ENCODE assay signal across 14 cellular contexts in the genomic region with DNA sequence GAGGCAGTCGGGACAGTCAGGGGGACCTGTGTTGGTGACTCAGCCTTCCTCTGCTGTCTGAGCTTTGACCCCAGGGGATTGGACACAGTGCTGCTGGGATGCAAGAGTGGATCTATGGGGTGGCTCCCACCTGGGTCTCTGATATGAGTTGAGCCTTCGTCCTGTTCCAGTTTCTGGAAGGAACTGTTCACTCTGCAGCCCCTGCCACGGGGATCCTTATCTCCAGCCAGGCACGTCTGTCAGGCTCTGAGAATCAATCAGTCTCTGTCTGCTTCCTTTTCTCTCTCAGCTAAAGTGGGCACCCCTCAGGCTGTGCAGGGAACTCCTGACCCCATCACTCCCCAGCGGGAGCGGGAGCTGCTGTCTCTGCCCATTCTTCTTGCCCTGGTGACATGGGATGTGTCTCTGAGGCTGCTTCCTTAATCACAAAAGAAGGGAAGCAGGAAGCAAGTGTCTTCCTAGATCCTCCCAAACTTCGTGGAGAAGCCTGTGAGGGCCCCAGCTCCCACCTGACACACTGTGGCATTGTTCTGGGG. TPM values are rescaled to one million over a fixed set of nuclear protein-coding genes. Genes with fewer than 3 reads are reported as not detected.
DNase-seq lines count a peak whose midpoint lies in the region; ATAC-seq and TF ChIP-seq lines count a peak whose summit lies in the region.
"Had no signal": no experiment of that assay in that cellular context is flagged by ENCODE, and none has a peak within 500 bp of the region (broad histone marks: within the 10 kb centered on the region; RNA-seq: fewer than 3 reads in every experiment).

No MANE protein-coding gene starts in this region.

- H3K4me3 ChIP-seq in MG63, result no peak overlapping the region
- no peak overlapping the region for H3K4me3 ChIP-seq in esophagus (ENCODE audit: low read depth in 1 of 2, low read length in 2 of 2)
- H3K4me3 ChIP-seq in thymus (ENCODE audit: low read length), result no peak overlapping the region

- H3K4me1 Mint-ChIP-seq in mesothelial cell of epicardium, result peaks cover 86% of the 10 kb centered on the region
- H3K4me1 Mint-ChIP-seq: activated naive CD4-positive, alpha-beta T cell treated with anti-CD3 and anti-CD28 coated beads, Interleukin-2, amount 50 U/mL, for 24 hours; naive thymus-derived CD8-positive, alpha-beta T cell had no signal

- no peaks in the 10 kb centered on the region for H3K27me3 Mint-ChIP-seq in mesothelial cell of epicardium (ENCODE audit: low read depth)
- H3K27me3 Mint-ChIP-seq: activated CD4-positive, alpha-beta memory T cell treated with anti-CD3 and anti-CD28 coated beads for 36 hours; activated naive CD4-positive, alpha-beta T cell treated with anti-CD3 and anti-CD28 coated beads, Interleukin-2, amount 50 U/mL, for 24 hours had no signal

- peaks cover 0 to 6% of the 10 kb centered on the region in 2 donors for H3K4me1 ChIP-seq in esophagus (ENCODE audit: control insufficient read depth in 2 of 2, insufficient read depth in 2 of 2, low read length in 1 of 2)
- H3K4me1 ChIP-seq in thymus (ENCODE audit: control insufficient read depth, insufficient read depth, low read length), result no peaks in the 10 kb centered on the region

- no peaks in the 10 kb centered on the region for H3K9me3 Mint-ChIP-seq in mesothelial cell of epicardium

- DNase-seq in MG63, result peak; percentile 3
- peak in 1 of 2 experiments; percentile 45 for DNase-seq in mesothelial cell of epicardium (ENCODE audit: low spot score in 2 of 2, unreplicated experiment in 2 of 2)
- no peak for DNase-seq in NCI-H526 (lab: John Stamatoyannopoulos, UW)
- DNase-seq: activated CD4-positive, alpha-beta memory T cell treated with anti-CD3 and anti-CD28 coated beads for 36 hours; Calu3; effector CD8-positive, alpha-beta T cell; naive thymus-derived CD8-positive, alpha-beta T cell; substantia nigra had no signal

- H3K27me3 ChIP-seq in MG63 (no peaks in the 10 kb centered on the region), esophagus (ENCODE audit: control insufficient read depth in 1 of 2, insufficient read depth in 2 of 2, low read length in 2 of 2) (no peaks in the 10 kb centered on the region), thymus (ENCODE audit: control insufficient read depth, insufficient read depth) (no peaks in the 10 kb centered on the region)

- peak overlapping the region; percentile 95 for H3K27ac Mint-ChIP-seq in mesothelial cell of epicardium
- H3K27ac Mint-ChIP-seq: activated CD4-positive, alpha-beta memory T cell treated with anti-CD3 and anti-CD28 coated beads for 36 hours; activated naive CD4-positive, alpha-beta T cell treated with anti-CD3 and anti-CD28 coated beads, Interleukin-2, amount 50 U/mL, for 24 hours; naive thymus-derived CD8-positive, alpha-beta T cell had no signal

- peak overlapping the region; percentile 20 for H3K4me3 Mint-ChIP-seq in mesothelial cell of epicardium
- H3K4me3 Mint-ChIP-seq: activated CD4-positive, alpha-beta memory T cell treated with anti-CD3 and anti-CD28 coated beads for 36 hours; activated naive CD4-positive, alpha-beta T cell treated with anti-CD3 and anti-CD28 coated beads, Interleukin-2, amount 50 U/mL, for 24 hours; naive thymus-derived CD8-positive, alpha-beta T cell had no signal

- H3K9me3 ChIP-seq in MG63 (no peaks in the 10 kb centered on the region), esophagus (ENCODE audit: control insufficient read depth in 2 of 2, insufficient read depth in 1 of 2, low read depth in 1 of 2, low read length in 1 of 2) (no peaks in the 10 kb centered on the region), thymus (ENCODE audit: control insufficient read depth) (no peaks in the 10 kb centered on the region)

- no peaks in the 10 kb centered on the region for H3K36me3 ChIP-seq in MG63
- H3K36me3 ChIP-seq in esophagus (ENCODE audit: control insufficient read depth in 2 of 2, insufficient read depth in 2 of 2, low read length in 1 of 2), result no peaks in the 10 kb centered on the region
- H3K36me3 ChIP-seq in thymus (ENCODE audit: control insufficient read depth, insufficient read depth), result no peaks in the 10 kb centered on the region

- H3K27ac ChIP-seq in esophagus (ENCODE audit: low read depth in 2 of 2, low read length in 1 of 2), result peak overlapping the region; percentile 40 to 45
- peak overlapping the region; percentile 31 for H3K27ac ChIP-seq in thymus (ENCODE audit: low read depth)

- WGBS in esophagus, 2 donors, result 23 to 33% methylated on average over 7 of the region's 7 CpGs
- WGBS in thymus, result 25% methylated on average over 7 of the region's 7 CpGs

- no peak for TF ChIP-seq CTCF in mesothelial cell of epicardium (IDR thresholded peaks at IDR 0.05; ENCODE audit: unreplicated experiment)

- H3K36me3 Mint-ChIP-seq in mesothelial cell of epicardium, result peaks cover 1% of the 10 kb centered on the region
- H3K36me3 Mint-ChIP-seq: activated CD4-positive, alpha-beta memory T cell treated with anti-CD3 and anti-CD28 coated beads for 36 hours; activated naive CD4-positive, alpha-beta T cell treated with anti-CD3 and anti-CD28 coated beads, Interleukin-2, amount 50 U/mL, for 24 hours had no signal

- ATAC-seq in HG02852 (IDR thresholded peaks at IDR 0.05; ENCODE audit: unreplicated experiment), result no peak
- ATAC-seq in HG03095 (IDR thresholded peaks at IDR 0.05; ENCODE audit: unreplicated experiment), result no peak
- no peak for ATAC-seq in GM21526 (IDR thresholded peaks at IDR 0.05; ENCODE audit: low FRiP score, unreplicated experiment)
- ATAC-seq: naive thymus-derived CD8-positive, alpha-beta T cell had no signal

RNA-seq across cellular contexts. Expression of a gene that starts 51.7 kb away (rescaled TPM):
- 0.99 and 1.6 TPM in 2 replicates for total RNA-seq in MG63 (2014; rRNA removed; shearing (Covaris generic); ENCODE audit: low replicate concordance)
- under 1 TPM; 0.57 to 0.69 TPM for polyA plus RNA-seq in esophagus
- 153 to 161 TPM (median 159 TPM) in 3 replicates for total RNA-seq in mesothelial cell of epicardium
- polyA plus RNA-seq in thymus, result 2.6 TPM
- total RNA-seq: activated CD4-positive, alpha-beta memory T cell treated with anti-CD3 and anti-CD28 coated beads for 36 hours; Calu3; naive thymus-derived CD8-positive, alpha-beta T cell had no signal
- polyA plus RNA-seq: naive thymus-derived CD8-positive, alpha-beta T cell had no signal

Comparison
In these comparisons a context has a peak if more than half of its experiments do, and no peak if none do; other contexts are left out.
1. RNA of a gene that starts 51.7 kb away (total RNA-seq): 153 to 161 TPM in mesothelial cell of epicardium; 0.99 to 1.6 TPM in MG63; every median in the first group is over 10 times any median in the second.